Comparison of ENCODE assay signal across 22 cellular contexts in genomic region chr21:35410123-35410522, GRCh38.
A peak's percentile ranks its signal among the peaks of the same experiment; 100 is the strongest.
DNase-seq lines count a peak whose midpoint lies in the region; ATAC-seq, FAIRE-seq and TF ChIP-seq lines count a peak whose summit lies in the region.
"Had no signal": no experiment of that assay in that cellular context is flagged by ENCODE, and none has a peak within 500 bp of the region (broad histone marks: within the 10 kb centered on the region; RNA-seq: fewer than 3 reads in every experiment).

No MANE protein-coding gene starts in this region.

- H3K4me3 ChIP-seq in H1 (ENCODE audit: extremely low read depth in 1 of 4, insufficient read depth in 2 of 4, low read depth in 3 of 4, low read length in 4 of 4) (no peak overlapping the region), aorta (ENCODE audit: low read length in 2 of 2) (no peak overlapping the region)
- H3K4me3 ChIP-seq: BLaER1 treated with 17β-estradiol and CSF1 and Interleukin-3, amounts not matched to agents 10 nM and 100 nM had no signal

- CTCF ChIA-PET in H1 (lab: Charles Lee; ENCODE audit: partially characterized antibody), result no interaction called here

- H3K36me3 ChIP-seq in H1 (ENCODE audit: control insufficient read depth in 2 of 4, insufficient read depth in 4 of 4, low read length in 3 of 4) (no peaks in the 10 kb centered on the region), aorta (ENCODE audit: control insufficient read depth in 1 of 2, insufficient read depth in 2 of 2, low read length in 1 of 2) (no peaks in the 10 kb centered on the region)
- H3K36me3 ChIP-seq: BE2C; BLaER1 treated with 17β-estradiol and CSF1 and Interleukin-3, amounts not matched to agents 10 nM and 100 nM had no signal

- no peaks in the 10 kb centered on the region for H3K79me2 ChIP-seq in H1 (ENCODE audit: control insufficient read depth in 1 of 2, insufficient read depth in 2 of 2, low read length in 2 of 2)

- H3K9me3 ChIP-seq in H1 (ENCODE audit: insufficient read depth in 2 of 2, low read depth in 1 of 2, low read length in 1 of 2), result no peaks in the 10 kb centered on the region
- H3K9me3 ChIP-seq in aorta (ENCODE audit: control insufficient read depth, low read length), result no peaks in the 10 kb centered on the region

- WGBS in H1 (ENCODE audit: extremely low coverage in 1 of 2, insufficient coverage in 1 of 2, insufficient read length in 1 of 2, insufficient replicate concordance in 2 of 2, low coverage in 1 of 2, low lambda C conversion rate in 2 of 2, missing lambda C conversion rate in 1 of 2), 2 experiments, result 81% methylated on average over 1 of the region's 1 CpG; no CpG with 5 or more reads in 1 of the 2 experiments
- 84 to 88% methylated on average over 1 of the region's 1 CpG for WGBS in aorta, 2 donors

- no peaks in the 10 kb centered on the region; the same call in 1 of the 2 replicates for H3K23me2 ChIP-seq in H1 (ENCODE audit: low read depth, low read length)

- H4K5ac ChIP-seq in H1 (ENCODE audit: insufficient read length, low read depth, low read length), result no peak overlapping the region

- H3K27ac ChIP-seq in H1 (ENCODE audit: low read depth, low read length) (no peak overlapping the region), aorta (ENCODE audit: low read depth in 1 of 2, low read length in 2 of 2) (no peak overlapping the region)
- H3K27ac ChIP-seq: 22Rv1; BLaER1 treated with 17β-estradiol and CSF1 and Interleukin-3, amounts not matched to agents 10 nM and 100 nM had no signal

- H3K27me3 ChIP-seq in H1 (replicated peaks in 1 of 4; ENCODE audit: control insufficient read depth in 3 of 4, extremely low read depth in 1 of 4, insufficient read depth in 3 of 4, low read length in 3 of 4) (no peaks in the 10 kb centered on the region), aorta (ENCODE audit: control insufficient read depth in 1 of 2, insufficient read depth in 2 of 2, low read length in 1 of 2) (no peaks in the 10 kb centered on the region)
- H3K27me3 ChIP-seq: BE2C; BLaER1 treated with 17β-estradiol and CSF1 and Interleukin-3, amounts not matched to agents 10 nM and 100 nM had no signal

- H2AK5ac ChIP-seq in H1 (ENCODE audit: low read depth, low read length), result no peak overlapping the region

- H4K8ac ChIP-seq in H1 (ENCODE audit: extremely low read depth, insufficient read depth, low read length), result no peak overlapping the region

- ATAC-seq in natural killer cell treated with Interleukin-12 subunit alpha and Interleukin-12 subunit beta and Interleukin-15 and Interleukin-18, amount 100 ng/mL, for 72 hours, result peak; percentile 41 to 60
- ATAC-seq in natural killer cell (no peak), aorta (ENCODE audit: low FRiP score) (no peak), HG03097 (IDR thresholded peaks at IDR 0.05; ENCODE audit: low FRiP score, unreplicated experiment) (no peak)
- peak; percentile 55 for ATAC-seq in stimulated activated effector memory CD8-positive, alpha-beta T cell treated with anti-CD3 and anti-CD28 coated beads, Interleukin-12 subunit alpha, Interleukin-12 subunit beta, amount 100 ng/mL, for 72 hours

- TF ChIP-seq CTCF in natural killer cell (IDR thresholded peaks at IDR 0.05) (no peak), H1 (IDR thresholded peaks at IDR 0.05; ENCODE audit: control extremely low read depth in 1 of 3, insufficient read depth in 1 of 3, low read depth in 1 of 3, low read length in 3 of 3) (no peak)

- no peak overlapping the region for H4K91ac ChIP-seq in H1 (replicated peaks; ENCODE audit: insufficient read length, low read length)

- peak overlapping the region in 1 of 2 donors; percentile 61 for H3K27ac Mint-ChIP-seq in natural killer cell treated with Interleukin-12 subunit alpha and Interleukin-12 subunit beta and Interleukin-15 and Interleukin-18, amount 100 ng/mL, for 72 hours
- H3K27ac Mint-ChIP-seq in natural killer cell, result no peak overlapping the region
- H3K27ac Mint-ChIP-seq in stimulated activated effector memory CD8-positive, alpha-beta T cell treated with anti-CD3 and anti-CD28 coated beads, Interleukin-12 subunit alpha, Interleukin-12 subunit beta, amount 100 ng/mL, for 72 hours, result no peak overlapping the region
- H3K27ac Mint-ChIP-seq: CD14-positive monocyte; CD4-positive, alpha-beta T cell; CD8-positive, alpha-beta memory T cell had no signal

- H2BK120ac ChIP-seq in H1 (replicated peaks; ENCODE audit: low read depth, low read length), result no peak overlapping the region

- intact Hi-C loops in natural killer cell (cut with micrococcal nuclease), result no loop called here
- intact Hi-C loops in aorta (cut with DNase I), result no loop called here

- POLR2A ChIA-PET in H1 (lab: Charles Lee; ENCODE audit: partially characterized antibody), result interaction anchor here (1.0 kb wide), 1 partner anchor 9 kb away, joined by 3 read pairs; no protein-coding TSS in a partner anchor

- TF ChIP-seq EP300 in H1 (IDR thresholded peaks at IDR 0.05; ENCODE audit: borderline replicate concordance in 1 of 2, low read depth in 2 of 2, low read length in 2 of 2), result no peak

- H3K9ac ChIP-seq in H1 (replicated peaks in 1 of 4; ENCODE audit: extremely low read depth in 1 of 4, low read depth in 3 of 4, low read length in 3 of 4), result no peak overlapping the region
- H3K9ac ChIP-seq: BLaER1 treated with 17β-estradiol and CSF1 and Interleukin-3, amounts not matched to agents 10 nM and 100 nM had no signal

- H3K9me3 Mint-ChIP-seq in natural killer cell treated with Interleukin-12 subunit alpha and Interleukin-12 subunit beta and Interleukin-15 and Interleukin-18, amount 100 ng/mL, for 72 hours, result no peaks in the 10 kb centered on the region
- no peaks in the 10 kb centered on the region for H3K9me3 Mint-ChIP-seq in natural killer cell
- H3K9me3 Mint-ChIP-seq in stimulated activated effector memory CD8-positive, alpha-beta T cell treated with anti-CD3 and anti-CD28 coated beads, Interleukin-12 subunit alpha, Interleukin-12 subunit beta, amount 100 ng/mL, for 72 hours, result no peaks in the 10 kb centered on the region
- H3K9me3 Mint-ChIP-seq: CD4-positive, alpha-beta T cell; CD8-positive, alpha-beta memory T cell had no signal

- peaks cover 13 to 15% of the 10 kb centered on the region in 2 donors for H3K4me1 Mint-ChIP-seq in natural killer cell treated with Interleukin-12 subunit alpha and Interleukin-12 subunit beta and Interleukin-15 and Interleukin-18, amount 100 ng/mL, for 72 hours (ENCODE audit: low read depth in 2 of 2)
- H3K4me1 Mint-ChIP-seq in natural killer cell, result no peaks in the 10 kb centered on the region
- peaks cover 6% of the 10 kb centered on the region for H3K4me1 Mint-ChIP-seq in stimulated activated effector memory CD8-positive, alpha-beta T cell treated with anti-CD3 and anti-CD28 coated beads, Interleukin-12 subunit alpha, Interleukin-12 subunit beta, amount 100 ng/mL, for 72 hours

- H3K56ac ChIP-seq in H1 (replicated peaks; ENCODE audit: insufficient read length, low read depth, low read length), result no peak overlapping the region

- H3K4me3 Mint-ChIP-seq in natural killer cell treated with Interleukin-12 subunit alpha and Interleukin-12 subunit beta and Interleukin-15 and Interleukin-18, amount 100 ng/mL, for 72 hours, result no peak overlapping the region
- no peak overlapping the region for H3K4me3 Mint-ChIP-seq in natural killer cell
- H3K4me3 Mint-ChIP-seq in stimulated activated effector memory CD8-positive, alpha-beta T cell treated with anti-CD3 and anti-CD28 coated beads, Interleukin-12 subunit alpha, Interleukin-12 subunit beta, amount 100 ng/mL, for 72 hours, result no peak overlapping the region
- H3K4me3 Mint-ChIP-seq: CD14-positive monocyte; CD4-positive, alpha-beta T cell; CD8-positive, alpha-beta memory T cell had no signal

- H4K20me1 ChIP-seq in H1 (replicated peaks in 1 of 2; ENCODE audit: control insufficient read depth in 1 of 2, insufficient read depth in 2 of 2, low read length in 2 of 2), result no peaks in the 10 kb centered on the region
- H4K20me1 ChIP-seq: BLaER1 treated with 17β-estradiol and CSF1 and Interleukin-3, amounts not matched to agents 10 nM and 100 nM had no signal

- no peaks in the 10 kb centered on the region for H3K36me3 Mint-ChIP-seq in natural killer cell treated with Interleukin-12 subunit alpha and Interleukin-12 subunit beta and Interleukin-15 and Interleukin-18, amount 100 ng/mL, for 72 hours
- H3K36me3 Mint-ChIP-seq in natural killer cell, result no peaks in the 10 kb centered on the region
- no peaks in the 10 kb centered on the region for H3K36me3 Mint-ChIP-seq in stimulated activated effector memory CD8-positive, alpha-beta T cell treated with anti-CD3 and anti-CD28 coated beads, Interleukin-12 subunit alpha, Interleukin-12 subunit beta, amount 100 ng/mL, for 72 hours
- H3K36me3 Mint-ChIP-seq: CD14-positive monocyte; CD8-positive, alpha-beta memory T cell had no signal

- TF ChIP-seq POLR2A in H1 (IDR thresholded peaks at IDR 0.05; ENCODE audit: control extremely low read depth in 1 of 2, low read depth in 2 of 2, low read length in 2 of 2), result no peak

- no peaks in the 10 kb centered on the region for H3K79me1 ChIP-seq in H1 (ENCODE audit: low read depth, low read length)

- TF ChIP-seq RAD21 in H1 (IDR thresholded peaks at IDR 0.05 in 1 of 2, conservative IDR thresholded peaks at IDR 0.05 in 1 of 2; ENCODE audit: low read depth in 2 of 2, low read length in 2 of 2), result no peak

- H3K4me2 ChIP-seq in H1 (ENCODE audit: insufficient read depth in 1 of 2, low read depth in 2 of 2, low read length in 2 of 2), result no peak overlapping the region
- H3K4me2 ChIP-seq: BLaER1 treated with 17β-estradiol and CSF1 and Interleukin-3, amounts not matched to agents 10 nM and 100 nM had no signal

- no peak overlapping the region for H3K4ac ChIP-seq in H1 (replicated peaks; ENCODE audit: insufficient read length, low read depth, low read length)

- H3K14ac ChIP-seq in H1 (ENCODE audit: insufficient read length), result no peak overlapping the region

- DNase-seq in natural killer cell treated with Interleukin-12 subunit alpha and Interleukin-12 subunit beta and Interleukin-15 and Interleukin-18, amount 100 ng/mL, for 72 hours (ENCODE audit: low spot score), result no peak
- no peak for DNase-seq in natural killer cell
- DNase-seq in H1 (ENCODE audit: low read depth in 1 of 2, low spot score in 2 of 2), result no peak
- DNase-seq in stimulated activated effector memory CD8-positive, alpha-beta T cell treated with anti-CD3 and anti-CD28 coated beads, Interleukin-12 subunit alpha, Interleukin-12 subunit beta, amount 100 ng/mL, for 72 hours (ENCODE audit: low spot score in 2 of 2), result no peak
- no peak for DNase-seq in aorta
- DNase-seq: AML-193; BE2C; CD4-positive, alpha-beta T cell; CD8-positive, alpha-beta memory T cell; DMS 273 treated with DMSO at 0.1 percent for 48 hours; DMS79; GF-D8; GOT3; H7; HCEC 1CT had no signal

- H3K27me3 Mint-ChIP-seq in natural killer cell treated with Interleukin-12 subunit alpha and Interleukin-12 subunit beta and Interleukin-15 and Interleukin-18, amount 100 ng/mL, for 72 hours, result peaks cover 29 to 34% of the 10 kb centered on the region in 2 donors
- peaks cover 31 to 80% of the 10 kb centered on the region in 2 donors for H3K27me3 Mint-ChIP-seq in natural killer cell (ENCODE audit: low read depth in 2 of 2)

- H2AFZ ChIP-seq in H1 (ENCODE audit: low read length), result peak overlapping the region; percentile 81; the same call in 1 of the 2 replicates

- FAIRE-seq in H1 (lab: Jason Lieb, UNC), result no peak
- FAIRE-seq: D721Med, GM12891, GM19239 had no signal

- H2BK20ac ChIP-seq in H1 (ENCODE audit: low read length), result no peak overlapping the region

- no peak overlapping the region for H3K23ac ChIP-seq in H1 (ENCODE audit: insufficient read length)

- H3K4me1 ChIP-seq in H1 (replicated peaks in 1 of 4; ENCODE audit: control insufficient read depth in 3 of 4, insufficient read depth in 4 of 4, low read length in 3 of 4), result peaks cover 0 to 7% (median 5%) of the 10 kb centered on the region in 4 experiments; a peak in 5 of 7 replicates
- H3K4me1 ChIP-seq in aorta (ENCODE audit: control insufficient read depth in 1 of 2, insufficient read depth in 2 of 2, low read length in 2 of 2), result no peaks in the 10 kb centered on the region
- H3K4me1 ChIP-seq: BE2C had no signal

- no peak overlapping the region for H2BK5ac ChIP-seq in H1 (ENCODE audit: low read depth, low read length)

- no peak overlapping the region for H2BK15ac ChIP-seq in H1 (ENCODE audit: low read length)

- H2BK12ac ChIP-seq in H1 (ENCODE audit: low read depth, low read length), result 0 out of 2 replicates have a peak overlapping the region, but pooled peaks have one; percentile 14

- no peak overlapping the region for H3K18ac ChIP-seq in H1 (ENCODE audit: extremely low read depth, low read length)

Comparison
In these comparisons a context has a peak if more than half of its experiments do, and no peak if none do; other contexts are left out.
1. ATAC-seq: peak in natural killer cell treated with Interleukin-12 subunit alpha and Interleukin-12 subunit beta and Interleukin-15 and Interleukin-18, amount 100 ng/mL, for 72 hours (2 of 2) and stimulated activated effector memory CD8-positive, alpha-beta T cell treated with anti-CD3 and anti-CD28 coated beads, Interleukin-12 subunit alpha, Interleukin-12 subunit beta, amount 100 ng/mL, for 72 hours (single experiment); none in natural killer cell (0 of 3), aorta (single experiment) and HG03097 (single experiment).